In genomic region chrX:281166-281999, GRCh38 we compare ENCODE assay signal across 8 cellular contexts. TPM values are rescaled to one million over a fixed set of nuclear protein-coding genes. Genes with fewer than 3 reads are reported as not detected.
DNase-seq lines count a peak whose midpoint lies in the region; ATAC-seq, FAIRE-seq and TF ChIP-seq lines count a peak whose summit lies in the region.

TSS of gene PLCXD1 (plus strand) at chrX:281381. CDS start at chrX:284188, 2,807 bp downstream.

- FAIRE-seq in kidney (lab: Jason Lieb, UNC): no peak

- DNase-seq in COLO829 (ENCODE audit: low spot score): peak; percentile 45
- DNase-seq in HT1080 (ENCODE audit: low read depth): no peak
- no peak for DNase-seq in brain microvascular endothelial cell
- peak; percentile 68 for DNase-seq in kidney
- DNase-seq in testis: peak; percentile 50
- DNase-seq in H4 (ENCODE audit: low spot score): no peak

- in situ Hi-C loops in brain microvascular endothelial cell (cut with HindIII; ENCODE audit: low pct_ligation_motif_present, low sequenced_read_pairs): no loop called here

- no peaks in the 10 kb centered on the region for H3K9me3 ChIP-seq in kidney (ENCODE audit: control insufficient read depth in 1 of 2, low read length in 2 of 2)
- no peaks in the 10 kb centered on the region for H3K9me3 ChIP-seq in testis

- 16 to 18% methylated on average over 22 to 25 of the region's 25 CpGs for WGBS in testis, 2 donors

- peaks cover 5% of the 10 kb centered on the region for H3K36me3 ChIP-seq in brain microvascular endothelial cell (replicated peaks)
- peaks cover 0 to 7% of the 10 kb centered on the region in 2 donors for H3K36me3 ChIP-seq in kidney (ENCODE audit: control insufficient read depth in 1 of 2, insufficient read depth in 2 of 2, low read length in 2 of 2)
- no peaks in the 10 kb centered on the region for H3K36me3 ChIP-seq in testis (ENCODE audit: low read depth, missing control alignments)

- H3K27me3 ChIP-seq in brain microvascular endothelial cell (replicated peaks): no peaks in the 10 kb centered on the region
- H3K27me3 ChIP-seq in testis: no peaks in the 10 kb centered on the region

- TF ChIP-seq CTCF in brain microvascular endothelial cell (IDR thresholded peaks at IDR 0.05; ENCODE audit: low read depth, low read length, missing control alignments) (no peak), kidney (IDR thresholded peaks at IDR 0.05; ENCODE audit: borderline replicate concordance, extremely low read depth, insufficient read depth) (no peak), testis (IDR thresholded peaks at IDR 0.05) (no peak)

- no peak for ATAC-seq in HG03342 (IDR thresholded peaks at IDR 0.05; ENCODE audit: unreplicated experiment)
- no peak for ATAC-seq in GM18511 (IDR thresholded peaks at IDR 0.05; ENCODE audit: unreplicated experiment)

- TF ChIP-seq POLR2A in testis (IDR thresholded peaks at IDR 0.05): no peak

- H3K4me1 ChIP-seq in kidney (ENCODE audit: control insufficient read depth in 1 of 2, insufficient read depth in 1 of 2, low read depth in 1 of 2, low read length in 2 of 2) (peaks cover 0 to 4% of the 10 kb centered on the region in 2 donors), testis (peaks cover 3% of the 10 kb centered on the region)

- H3K4me3 ChIP-seq in brain microvascular endothelial cell (ENCODE audit: low read depth, low read length) (peak within 1 kb of the TSS; percentile 46), kidney (ENCODE audit: low read length in 2 of 2) (no peak within 1 kb of the TSS), testis (peak within 1 kb of the TSS in 1 of 2 donors; percentile 13)

- peak within 1 kb of the TSS in 1 of 2 donors; percentile 40 for H3K9ac ChIP-seq in kidney (ENCODE audit: low read length in 2 of 2)

- H3K27ac ChIP-seq in brain microvascular endothelial cell (no peak within 1 kb of the TSS), kidney (ENCODE audit: low read depth in 2 of 2, low read length in 2 of 2) (no peak within 1 kb of the TSS), testis (no peak within 1 kb of the TSS)

- intact Hi-C loops in kidney (cut with DNase I): no loop called here
- intact Hi-C loops in testis (cut with DNase I; ENCODE audit: low total_unique reads): no loop called here

RNA-seq across cellular contexts. Expression of gene PLCXD1, which starts in this region (rescaled TPM):
- total RNA-seq in HT1080 (2014; rRNA removed; shearing (Covaris generic)): 19.0 and 19.9 TPM in 2 replicates
- 11.2 and 11.8 TPM in 2 replicates for polyA plus RNA-seq in HT1080 (2015; cell fraction: cytosol; rRNA removed)
- 85.0 and 97.6 TPM in 2 replicates for polyA plus RNA-seq in HT1080 (2015; cell fraction: nucleus; rRNA removed)
- 11.0 TPM for total RNA-seq in kidney
- 4.9 TPM for polyA plus RNA-seq in kidney (ENCODE audit: insufficient read depth, low read depth, low replicate concordance)
- total RNA-seq in testis: 10 to 100 TPM; 15.7 to 24.0 TPM
- 14.6 TPM for polyA plus RNA-seq in testis (ENCODE audit: insufficient read depth, low read depth, low replicate concordance)
- 7.7 and 8.1 TPM in 2 replicates for total RNA-seq in H4 (2014; rRNA removed; shearing (Covaris generic))

Comparison
In these comparisons a context has a peak if more than half of its experiments do, and no peak if none do; other contexts are left out.
1. DNase-seq: peak in COLO829 (single experiment), kidney (single experiment) and testis (single experiment); none in HT1080 (single experiment), brain microvascular endothelial cell (single experiment) and H4 (single experiment).